Comparison of ENCODE assay signal across 33 cellular contexts in genomic region chrX:24842486-24842885, GRCh38.
"Had no signal": no experiment of that assay in that cellular context is flagged by ENCODE, and none has a peak within 500 bp of the region (broad histone marks: within the 10 kb centered on the region; RNA-seq: fewer than 3 reads in every experiment).

No MANE protein-coding gene starts in this region.

- H2AFZ ChIP-seq: parathyroid adenoma had no signal

- H3K27ac ChIP-seq: ascending aorta, cardiac muscle cell, coronary artery, dorsolateral prefrontal cortex, parathyroid adenoma, psoas muscle, tibial nerve had no signal

- FAIRE-seq: endothelial cell of umbilical vein had no signal

- H3K4me1 ChIP-seq: ascending aorta, parathyroid adenoma had no signal

- H3K4me3 ChIP-seq: cardiac muscle cell, coronary artery, dorsolateral prefrontal cortex, psoas muscle, smooth muscle cell, tibial nerve had no signal

- H3K4me1 Mint-ChIP-seq: activated CD4-positive, alpha-beta memory T cell treated with anti-CD3 and anti-CD28 coated beads, Interleukin-2, amount 10 ng/mL, durations not matched to agents 7 days and 5 days; activated CD4-positive, alpha-beta T cell treated with anti-CD3 and anti-CD28 coated beads, Interleukin-2, amount 10 ng/mL, durations not matched to agents 7 days and 5 days; activated naive CD8-positive, alpha-beta T cell treated with anti-CD3 and anti-CD28 coated beads for 36 hours; activated T-helper 17 cell treated with anti-CD3 and anti-CD28 coated beads, Interleukin-2, amount 50 U/mL, for 72 hours; stimulated activated memory B cell treated with anti-CD40 and anti-IgM and Interleukin-4, amounts not matched to agents 10 μg/mL and 1 μg/mL and 100 μg/mL, for 72 hours; stimulated activated naive CD8-positive, alpha-beta T cell treated with anti-CD3 and anti-CD28 coated beads, Interleukin-15, amount 100 ng/mL, for 72 hours had no signal

- DNase-seq: activated CD4-positive, alpha-beta memory T cell treated with anti-CD3 and anti-CD28 coated beads, Interleukin-2, amount 10 ng/mL, durations not matched to agents 7 days and 5 days; activated CD4-positive, alpha-beta T cell treated with anti-CD3 and anti-CD28 coated beads for 1 hour; activated CD4-positive, alpha-beta T cell treated with anti-CD3 and anti-CD28 coated beads, Interleukin-2, amount 10 ng/mL, durations not matched to agents 7 days and 5 days; activated naive CD4-positive, alpha-beta T cell treated with Interleukin-2 at 50 U/mL for 16 hours; activated naive CD8-positive, alpha-beta T cell treated with anti-CD3 and anti-CD28 coated beads for 36 hours; activated T-cell treated with anti-CD3 and anti-CD28 coated beads, Interleukin-2, amount 50 U/mL, for 4 hours; cerebellar nuclear complex; dorsolateral prefrontal cortex; effector memory CD4-positive, alpha-beta T cell; foreskin melanocyte; islet precursor cell; left ventricle myocardium superior; nucleus accumbens; psoas muscle; stimulated activated CD4-positive, alpha-beta T cell treated with anti-CD3 and anti-CD28 coated beads, Interleukin-1b, Interleukin-23, amount 100 ng/mL, for 48 hours; stimulated activated CD4-positive, alpha-beta T cell treated with anti-CD3 and anti-CD28 coated beads, Interleukin-4, amount 100 ng/mL, for 4 hours; stimulated activated CD8-positive, alpha-beta memory T cell treated with anti-CD3 and anti-CD28 coated beads, Interleukin-4, amount 100 ng/mL, for 48 hours; stimulated activated naive CD8-positive, alpha-beta T cell treated with anti-CD3 and anti-CD28 coated beads, Interleukin-15, amount 100 ng/mL, for 72 hours; substantia nigra; T-helper 9 cell had no signal

- H3K27me3 ChIP-seq: ascending aorta, cardiac muscle cell, tibial nerve had no signal

- H3K36me3 ChIP-seq: ascending aorta, tibial nerve had no signal

- H3K27me3 Mint-ChIP-seq: activated CD4-positive, alpha-beta memory T cell treated with anti-CD3 and anti-CD28 coated beads, Interleukin-2, amount 10 ng/mL, durations not matched to agents 7 days and 5 days; activated CD4-positive, alpha-beta T cell treated with anti-CD3 and anti-CD28 coated beads, Interleukin-2, amount 10 ng/mL, durations not matched to agents 7 days and 5 days; activated naive CD8-positive, alpha-beta T cell treated with anti-CD3 and anti-CD28 coated beads for 36 hours; activated T-helper 17 cell treated with anti-CD3 and anti-CD28 coated beads, Interleukin-2, amount 50 U/mL, for 72 hours; stimulated activated memory B cell treated with anti-CD40 and anti-IgM and Interleukin-4, amounts not matched to agents 10 μg/mL and 1 μg/mL and 100 μg/mL, for 72 hours; stimulated activated naive CD8-positive, alpha-beta T cell treated with anti-CD3 and anti-CD28 coated beads, Interleukin-15, amount 100 ng/mL, for 72 hours had no signal

- H3K9ac ChIP-seq: parathyroid adenoma had no signal

- H3K9me3 ChIP-seq: ascending aorta, psoas muscle, tibial nerve had no signal

- H3K36me3 Mint-ChIP-seq: stimulated activated memory B cell treated with anti-CD40 and anti-IgM and Interleukin-4, amounts not matched to agents 10 μg/mL and 1 μg/mL and 100 μg/mL, for 72 hours had no signal

- H3K9me3 Mint-ChIP-seq: activated CD4-positive, alpha-beta memory T cell treated with anti-CD3 and anti-CD28 coated beads, Interleukin-2, amount 10 ng/mL, durations not matched to agents 7 days and 5 days; activated CD4-positive, alpha-beta T cell treated with anti-CD3 and anti-CD28 coated beads, Interleukin-2, amount 10 ng/mL, durations not matched to agents 7 days and 5 days; activated naive CD8-positive, alpha-beta T cell treated with anti-CD3 and anti-CD28 coated beads for 36 hours; activated T-cell treated with anti-CD3 and anti-CD28 coated beads, Interleukin-2, amount 50 U/mL, for 4 hours; activated T-helper 17 cell treated with anti-CD3 and anti-CD28 coated beads, Interleukin-2, amount 50 U/mL, for 72 hours; brain; neural crest cell; stimulated activated memory B cell treated with anti-CD40 and anti-IgM and Interleukin-4, amounts not matched to agents 10 μg/mL and 1 μg/mL and 100 μg/mL, for 72 hours; stimulated activated naive CD8-positive, alpha-beta T cell treated with anti-CD3 and anti-CD28 coated beads, Interleukin-15, amount 100 ng/mL, for 72 hours; T-helper 1 cell treated with Interleukin-12 subunit alpha and Interleukin-12 subunit beta and Interleukin-4 antibody, amounts not matched to agents 30 μg/mL and 1 μg/mL, for 36 hours; WTC11 had no signal

- H3K4me2 ChIP-seq: smooth muscle cell had no signal

- H3K79me2 ChIP-seq: parathyroid adenoma had no signal

- H3K27ac Mint-ChIP-seq: activated CD4-positive, alpha-beta memory T cell treated with anti-CD3 and anti-CD28 coated beads, Interleukin-2, amount 10 ng/mL, durations not matched to agents 7 days and 5 days; activated CD4-positive, alpha-beta T cell treated with anti-CD3 and anti-CD28 coated beads, Interleukin-2, amount 10 ng/mL, durations not matched to agents 7 days and 5 days; activated naive CD8-positive, alpha-beta T cell treated with anti-CD3 and anti-CD28 coated beads for 36 hours; activated T-helper 17 cell treated with anti-CD3 and anti-CD28 coated beads, Interleukin-2, amount 50 U/mL, for 72 hours; stimulated activated memory B cell treated with anti-CD40 and anti-IgM and Interleukin-4, amounts not matched to agents 10 μg/mL and 1 μg/mL and 100 μg/mL, for 72 hours; stimulated activated naive CD8-positive, alpha-beta T cell treated with anti-CD3 and anti-CD28 coated beads, Interleukin-15, amount 100 ng/mL, for 72 hours; T-helper 1 cell treated with Interleukin-12 subunit alpha and Interleukin-12 subunit beta and Interleukin-4 antibody, amounts not matched to agents 30 μg/mL and 1 μg/mL, for 36 hours; WTC11 had no signal

- H3K4me3 Mint-ChIP-seq: activated CD4-positive, alpha-beta memory T cell treated with anti-CD3 and anti-CD28 coated beads, Interleukin-2, amount 10 ng/mL, durations not matched to agents 7 days and 5 days; activated CD4-positive, alpha-beta T cell treated with anti-CD3 and anti-CD28 coated beads, Interleukin-2, amount 10 ng/mL, durations not matched to agents 7 days and 5 days; activated naive CD8-positive, alpha-beta T cell treated with anti-CD3 and anti-CD28 coated beads for 36 hours; activated T-cell treated with anti-CD3 and anti-CD28 coated beads, Interleukin-2, amount 50 U/mL, for 4 hours; activated T-helper 17 cell treated with anti-CD3 and anti-CD28 coated beads, Interleukin-2, amount 50 U/mL, for 72 hours; brain; neural crest cell; stimulated activated memory B cell treated with anti-CD40 and anti-IgM and Interleukin-4, amounts not matched to agents 10 μg/mL and 1 μg/mL and 100 μg/mL, for 72 hours; stimulated activated naive CD8-positive, alpha-beta T cell treated with anti-CD3 and anti-CD28 coated beads, Interleukin-15, amount 100 ng/mL, for 72 hours; T-helper 1 cell treated with Interleukin-12 subunit alpha and Interleukin-12 subunit beta and Interleukin-4 antibody, amounts not matched to agents 30 μg/mL and 1 μg/mL, for 36 hours; WTC11 had no signal
